Comparison of ENCODE assay signal across 10 cellular contexts in the genomic region with DNA sequence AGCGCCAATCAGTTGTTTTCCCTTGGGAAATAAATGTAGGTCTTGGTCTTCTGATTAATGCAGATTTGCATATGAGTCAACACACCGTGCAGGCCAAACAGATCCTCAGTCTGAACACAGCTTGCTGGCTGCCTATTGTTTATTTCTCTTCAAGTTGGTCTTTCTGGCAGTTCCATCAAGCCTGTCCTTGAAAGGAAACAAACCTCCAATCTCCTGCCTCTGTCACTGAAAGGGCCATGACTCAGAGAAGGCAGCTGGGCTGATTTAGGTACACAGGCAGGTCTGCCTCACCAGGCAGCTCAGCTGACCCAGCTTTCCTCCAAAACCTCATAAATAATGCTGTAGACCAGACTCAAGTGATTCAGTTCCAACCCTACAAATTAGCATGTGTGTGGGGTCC.
DNase-seq lines count a peak whose midpoint lies in the region; ATAC-seq and TF ChIP-seq lines count a peak whose summit lies in the region.
"Had no signal": no experiment of that assay in that cellular context is flagged by ENCODE, and none has a peak within 500 bp of the region (broad histone marks: within the 10 kb centered on the region; RNA-seq: fewer than 3 reads in every experiment).

No MANE protein-coding gene starts in this region.

- no peak overlapping the region for H3K4me3 Mint-ChIP-seq in chondrocyte (ENCODE audit: unreplicated experiment)

- H3K27ac Mint-ChIP-seq in chondrocyte (ENCODE audit: unreplicated experiment) = peak overlapping the region; percentile 61

- H3K27me3 Mint-ChIP-seq in chondrocyte (ENCODE audit: low read depth) = no peaks in the 10 kb centered on the region

- TF ChIP-seq CTCF in chondrocyte (IDR thresholded peaks at IDR 0.05) = no peak

- no peaks in the 10 kb centered on the region for H3K9me3 Mint-ChIP-seq in chondrocyte (ENCODE audit: low read depth)

- DNase-seq in NCI-H2081 (lab: John Stamatoyannopoulos, UW) = peak; percentile 1 to 30
- no peak for DNase-seq in NCI-H2081 treated with DMSO at 0.1 percent for 48 hours (lab: John Stamatoyannopoulos, UW)
- DNase-seq in NCI-H2029 treated with DMSO at 0.1 percent for 48 hours (lab: John Stamatoyannopoulos, UW) = peak; percentile 58
- no peak for DNase-seq in chondrocyte (ENCODE audit: low spot score)
- peak; percentile 88 for DNase-seq in pulmonary artery endothelial cell (ENCODE audit: low read depth, low spot score)
- no peak for DNase-seq in SKM-1 treated with dmso at 0.1 percent for 144 hours (lab: John Stamatoyannopoulos, UW; ENCODE audit: unreplicated experiment)
- no peak for DNase-seq in cortex of kidney (lab: John Stamatoyannopoulos, UW)
- DNase-seq: 8988T; activated CD8-positive, alpha-beta memory T cell treated with anti-CD3 and anti-CD28 coated beads for 24 hours had no signal

- peaks cover 63% of the 10 kb centered on the region for H3K4me1 Mint-ChIP-seq in chondrocyte (ENCODE audit: low read depth)

- H3K36me3 Mint-ChIP-seq in chondrocyte (ENCODE audit: low read depth) = peaks cover 22% of the 10 kb centered on the region

- no peak for ATAC-seq in HG03045 (IDR thresholded peaks at IDR 0.05; ENCODE audit: unreplicated experiment)

Comparison
In these comparisons a context has a peak if more than half of its experiments do, and no peak if none do; other contexts are left out.
1. DNase-seq: peak in NCI-H2081 (2 of 2), NCI-H2029 treated with DMSO at 0.1 percent for 48 hours (single experiment) and pulmonary artery endothelial cell (single experiment); none in NCI-H2081 treated with DMSO at 0.1 percent for 48 hours (single experiment), chondrocyte (single experiment), SKM-1 treated with dmso at 0.1 percent for 144 hours (single experiment) and cortex of kidney (single experiment).